17 cellular contexts compared by ENCODE assay signal in the genomic region with DNA sequence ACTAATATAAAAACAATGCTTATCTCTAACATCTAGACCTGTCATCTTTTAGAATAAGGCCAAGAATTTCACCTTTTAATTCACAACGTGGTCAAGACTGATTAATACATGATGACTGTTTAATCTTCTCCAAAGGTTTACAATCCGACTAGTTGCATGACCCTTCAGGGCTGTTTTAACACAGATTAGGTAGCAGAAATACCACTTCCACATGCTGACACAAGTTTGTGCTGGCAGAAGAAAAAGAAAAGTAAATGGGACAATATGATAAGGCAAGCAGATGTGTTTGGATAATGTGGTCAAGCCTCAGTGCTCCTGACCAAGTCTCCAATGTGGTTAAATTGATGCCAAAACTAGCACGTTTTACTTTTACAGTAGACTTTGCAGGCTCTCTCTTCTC. TPM values are rescaled to one million over a fixed set of nuclear protein-coding genes. Genes with fewer than 3 reads are reported as not detected.
DNase-seq lines count a peak whose midpoint lies in the region; ATAC-seq and TF ChIP-seq lines count a peak whose summit lies in the region.
"Had no signal": no experiment of that assay in that cellular context is flagged by ENCODE, and none has a peak within 500 bp of the region (broad histone marks: within the 10 kb centered on the region; RNA-seq: fewer than 3 reads in every experiment).

No MANE protein-coding gene starts in this region.

- 22% methylated on average over 3 of the region's 3 CpGs for WGBS in hepatocyte (ENCODE audit: low lambda C conversion rate, missing lambda C conversion rate)

- H2AFZ ChIP-seq in hepatocyte = no peak overlapping the region

- no peak for ATAC-seq in GM18909 (IDR thresholded peaks at IDR 0.05; ENCODE audit: poor library complexity, unreplicated experiment)
- ATAC-seq: naive thymus-derived CD8-positive, alpha-beta T cell had no signal

- no peaks in the 10 kb centered on the region for H3K9me2 ChIP-seq in hepatocyte (replicated peaks; ENCODE audit: insufficient read depth)

- no peaks in the 10 kb centered on the region for H3K36me3 ChIP-seq in BJ (ENCODE audit: control insufficient read depth, insufficient read depth, low read length)
- no peaks in the 10 kb centered on the region for H3K36me3 ChIP-seq in hepatocyte (replicated peaks; ENCODE audit: insufficient read depth, low read depth)
- H3K36me3 ChIP-seq: suprapubic skin had no signal

- peak; percentile 3 for DNase-seq in BJ (ENCODE audit: low read depth)
- DNase-seq in HS-5 (ENCODE audit: low read depth) = peak; percentile 6
- DNase-seq in astrocyte of the cerebellum (ENCODE audit: low read depth) = peak; percentile 60
- no peak for DNase-seq in hepatocyte (ENCODE audit: low spot score)
- no peak for DNase-seq in nucleus accumbens (lab: John Stamatoyannopoulos, UW)
- no peak for DNase-seq in NCI-H187 (lab: John Stamatoyannopoulos, UW)
- no peak for DNase-seq in AG20443 (ENCODE audit: low spot score)
- DNase-seq: activated CD4-positive, alpha-beta T cell treated with anti-CD3 and anti-CD28 coated beads, Interleukin-2, amount 10 ng/mL, durations not matched to agents 7 days and 5 days; amygdala; dorsolateral prefrontal cortex; GOT3; MV-4-11; naive thymus-derived CD8-positive, alpha-beta T cell; SIG-M5 had no signal

- peaks cover 27% of the 10 kb centered on the region for H3K4me1 ChIP-seq in hepatocyte (ENCODE audit: insufficient read depth)
- H3K4me1 ChIP-seq: suprapubic skin had no signal

- H3K79me2 ChIP-seq in hepatocyte = peaks cover 71% of the 10 kb centered on the region

- no peak overlapping the region for H3K4me3 ChIP-seq in BJ (ENCODE audit: low read depth, low read length)
- no peak overlapping the region for H3K4me3 ChIP-seq in astrocyte of the cerebellum (ENCODE audit: low read depth, low read length)
- H3K4me3 ChIP-seq in hepatocyte = no peak overlapping the region
- H3K4me3 ChIP-seq: dorsolateral prefrontal cortex, suprapubic skin had no signal

- H3K27me3 ChIP-seq in BJ (ENCODE audit: control insufficient read depth, insufficient read depth, low read length) = no peaks in the 10 kb centered on the region
- H3K27me3 ChIP-seq in hepatocyte = no peaks in the 10 kb centered on the region
- H3K27me3 ChIP-seq: dorsolateral prefrontal cortex, suprapubic skin had no signal

- in situ Hi-C loops in astrocyte of the cerebellum (cut with HindIII; ENCODE audit: low sequenced_read_pairs) = no loop called here

- no peak for TF ChIP-seq CTCF in BJ (IDR thresholded peaks at IDR 0.05; ENCODE audit: insufficient read depth, low read depth, low read length)
- TF ChIP-seq CTCF in astrocyte of the cerebellum (IDR thresholded peaks at IDR 0.05; ENCODE audit: low read depth, low read length, missing control alignments) = no peak
- no peak for TF ChIP-seq CTCF in hepatocyte (IDR thresholded peaks at IDR 0.05; ENCODE audit: poor library complexity)

- no peaks in the 10 kb centered on the region for H3K9me3 ChIP-seq in hepatocyte (ENCODE audit: low read depth)

- CTCF ChIA-PET in BJ (lab: Yijun Ruan, JAX) = no interaction called here

- POLR2A ChIA-PET in BJ (lab: Charles Lee) = no interaction called here

- H4K20me1 ChIP-seq in hepatocyte (ENCODE audit: insufficient read depth, poor library complexity, severe bottlenecking) = peaks cover 3% of the 10 kb centered on the region

- H3K4me2 ChIP-seq in hepatocyte = peak overlapping the region; percentile 7

- H3K27ac ChIP-seq in hepatocyte = peak overlapping the region; percentile 88
- H3K27ac ChIP-seq: suprapubic skin had no signal

RNA-seq across cellular contexts. Expression of a gene that starts 31.1 kb away (rescaled TPM):
- polyA plus RNA-seq in BJ (2011; rRNA removed) (0.23 and 0.34 TPM in 2 replicates), hepatocyte (35.8 and 38.2 TPM in 2 replicates)
- 0.41 and 0.52 TPM in 2 replicates for polyA minus RNA-seq in BJ (2011; rRNA and poly(A)+ RNA removed)
- total RNA-seq in hepatocyte = 50.0 and 68.6 TPM in 2 replicates
- total RNA-seq: activated CD4-positive, alpha-beta T cell treated with anti-CD3 and anti-CD28 coated beads, Interleukin-2, amount 10 ng/mL, durations not matched to agents 7 days and 5 days; naive thymus-derived CD8-positive, alpha-beta T cell; T-helper 2 cell treated with Interferon-gamma antibody and Interleukin-4, amounts not matched to agents 100 ng/mL and 5 ng/mL, for 36 hours had no signal

Comparison
In these comparisons a context has a peak if more than half of its experiments do, and no peak if none do; other contexts are left out.
1. DNase-seq: peak in BJ (single experiment), HS-5 (single experiment) and astrocyte of the cerebellum (single experiment); none in hepatocyte (single experiment), nucleus accumbens (0 of 56), NCI-H187 (0 of 2) and AG20443 (single experiment).
2. RNA of a gene that starts 31.1 kb away (polyA plus RNA-seq): 35.8 to 38.2 TPM in hepatocyte; 0.23 to 0.34 TPM in BJ; every median in the first group is over 10 times any median in the second.